Comparison of ENCODE assay signal across 24 cellular contexts in the genomic region with DNA sequence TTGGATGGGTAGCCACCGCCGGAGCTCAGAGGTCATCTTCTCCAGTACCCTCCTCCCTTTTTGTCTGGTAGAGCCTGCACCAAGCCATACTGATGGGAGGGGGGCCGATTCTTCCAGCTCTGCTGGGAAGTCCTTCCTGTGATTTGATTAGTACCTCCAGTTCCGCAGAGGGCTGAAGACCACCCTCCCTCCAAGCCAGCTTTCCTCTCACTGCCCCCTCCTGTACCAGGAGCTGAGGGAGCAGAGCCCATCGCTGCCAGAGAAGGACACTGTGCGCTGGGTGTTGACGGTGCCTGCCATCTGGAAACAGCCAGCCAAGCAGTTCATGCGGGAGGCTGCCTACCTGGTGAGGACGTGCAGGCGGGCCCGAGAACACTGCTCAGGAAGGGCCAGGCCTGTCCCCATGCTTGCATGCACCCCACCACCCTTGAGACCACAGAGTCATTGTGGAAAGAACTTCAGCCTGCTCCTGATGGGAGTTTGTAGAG. TPM values are rescaled to one million over a fixed set of nuclear protein-coding genes. Genes with fewer than 3 reads are reported as not detected.
DNase-seq lines count a peak whose midpoint lies in the region; ATAC-seq, FAIRE-seq and TF ChIP-seq lines count a peak whose summit lies in the region.
"Had no signal": no experiment of that assay in that cellular context is flagged by ENCODE, and none has a peak within 500 bp of the region (broad histone marks: within the 10 kb centered on the region; RNA-seq: fewer than 3 reads in every experiment).

No MANE protein-coding gene starts in this region.

- H3K79me2 ChIP-seq in HepG2 (ENCODE audit: insufficient read depth, low read length), result no peaks in the 10 kb centered on the region

- H3K4me2 ChIP-seq in HepG2 (ENCODE audit: low read depth, low read length), result peak overlapping the region; percentile 69

- BruUV-seq in HepG2 (replicated peaks; lab: Mats Ljungman, UMichigan), result no TSS peak

- H4K20me1 ChIP-seq in HepG2 (ENCODE audit: insufficient read depth, low read length), result no peaks in the 10 kb centered on the region

- no peak overlapping the region for H3K27ac Mint-ChIP-seq in WTC11
- H3K27ac Mint-ChIP-seq in stimulated activated naive B cell treated with anti-CD40 and anti-IgM and Interleukin-4, amounts not matched to agents 10 μg/mL and 1 μg/mL and 100 μg/mL, for 72 hours, result no peak overlapping the region
- H3K27ac Mint-ChIP-seq: activated CD4-positive, alpha-beta T cell treated with anti-CD3 and anti-CD28 coated beads for 36 hours; activated T-cell treated with anti-CD3 and anti-CD28 coated beads, Interleukin-2, amount 50 U/mL, for 24 hours; T-helper 1 cell treated with Interleukin-12 subunit alpha and Interleukin-12 subunit beta and Interleukin-4 antibody, amounts not matched to agents 30 μg/mL and 1 μg/mL, for 36 hours had no signal

- H3K27me3 Mint-ChIP-seq in WTC11 (ENCODE audit: low read depth), result peaks cover 51% of the 10 kb centered on the region
- peaks cover 36 to 47% of the 10 kb centered on the region in 2 donors for H3K27me3 Mint-ChIP-seq in stimulated activated naive B cell treated with anti-CD40 and anti-IgM and Interleukin-4, amounts not matched to agents 10 μg/mL and 1 μg/mL and 100 μg/mL, for 72 hours

- no peak overlapping the region for H2AFZ ChIP-seq in HepG2 (ENCODE audit: low read length)

- peaks cover 18% of the 10 kb centered on the region for H3K4me1 Mint-ChIP-seq in WTC11
- peaks cover 10 to 16% of the 10 kb centered on the region in 2 donors for H3K4me1 Mint-ChIP-seq in stimulated activated naive B cell treated with anti-CD40 and anti-IgM and Interleukin-4, amounts not matched to agents 10 μg/mL and 1 μg/mL and 100 μg/mL, for 72 hours

- H3K27me3 ChIP-seq in HepG2 (ENCODE audit: control insufficient read depth in 1 of 2, insufficient read depth in 2 of 2, low read length in 2 of 2) (peaks cover 10 to 47% of the 10 kb centered on the region in 2 experiments; a peak in 4 of 5 replicates), right lobe of liver (peaks cover 0 to 4% of the 10 kb centered on the region in 2 donors)
- H3K27me3 ChIP-seq: uterus had no signal

- TF ChIP-seq CTCF in HepG2 (CRISPR knock-in tag; IDR thresholded peaks at IDR 0.05), result no peak
- TF ChIP-seq CTCF in right lobe of liver (IDR thresholded peaks at IDR 0.05), result no peak
- TF ChIP-seq CTCF in WTC11 (IDR thresholded peaks at IDR 0.05), result no peak

- H3K9ac ChIP-seq in HepG2 (ENCODE audit: insufficient read depth, low read depth, low read length), result no peak overlapping the region

- H3K36me3 Mint-ChIP-seq in WTC11, result peaks cover 1% of the 10 kb centered on the region; the same call in 1 of the 2 replicates
- no peaks in the 10 kb centered on the region for H3K36me3 Mint-ChIP-seq in stimulated activated naive B cell treated with anti-CD40 and anti-IgM and Interleukin-4, amounts not matched to agents 10 μg/mL and 1 μg/mL and 100 μg/mL, for 72 hours

- WGBS in HepG2 (ENCODE audit: low lambda C conversion rate), result 18% methylated on average over 9 of the region's 11 CpGs
- 67% methylated on average over 11 of the region's 11 CpGs for WGBS in right lobe of liver (ENCODE audit: insufficient coverage, low coverage, low lambda C conversion rate, missing lambda C conversion rate)

- H3K9me3 Mint-ChIP-seq in WTC11, result no peaks in the 10 kb centered on the region
- H3K9me3 Mint-ChIP-seq in stimulated activated naive B cell treated with anti-CD40 and anti-IgM and Interleukin-4, amounts not matched to agents 10 μg/mL and 1 μg/mL and 100 μg/mL, for 72 hours, result peaks cover 0 to 1% of the 10 kb centered on the region in 2 donors
- H3K9me3 Mint-ChIP-seq: activated T-cell treated with anti-CD3 and anti-CD28 coated beads, Interleukin-2, amount 50 U/mL, for 24 hours; T-helper 1 cell treated with Interleukin-12 subunit alpha and Interleukin-12 subunit beta and Interleukin-4 antibody, amounts not matched to agents 30 μg/mL and 1 μg/mL, for 36 hours had no signal

- TF ChIP-seq RAD21 in HepG2 (CRISPR knock-in tag; IDR thresholded peaks at IDR 0.05), result no peak

- POLR2A ChIA-PET in HepG2 (lab: Yijun Ruan, JAX), result interaction anchor here (0.6 to 2.3 kb wide), 9 partner anchors 10 to 85 kb away, joined by 3 to 10 read pairs (median 4); partner anchors contain the start of genes ADISSP, AP5S1 and SPEF1
- POLR2A ChIA-PET in WTC11 (lab: Charles Lee), result interaction anchor here (0.8 to 1.5 kb wide), 3 partner anchors 13 to 22 kb away, joined by 3 to 13 read pairs (median 3); partner anchors contain the start of gene ADISSP

- intact Hi-C loops in HepG2 (cut with micrococcal nuclease; ENCODE audit: unreplicated experiment) (no loop called here), right lobe of liver (cut with DNase I) (no loop called here)

- H3K27ac ChIP-seq in HepG2 (ENCODE audit: extremely low read length, insufficient read depth, low read length), result no peak overlapping the region
- H3K27ac ChIP-seq in right lobe of liver, result no peak overlapping the region
- H3K27ac ChIP-seq: body of pancreas, C4-2B, neutrophil, SK-N-MC, skin epidermis, uterus had no signal

- no peaks in the 10 kb centered on the region for H3K9me3 ChIP-seq in HepG2 (ENCODE audit: low read length)
- H3K9me3 ChIP-seq in right lobe of liver, result no peaks in the 10 kb centered on the region
- H3K9me3 ChIP-seq in iPS-18c (ENCODE audit: control insufficient read depth, insufficient read depth, low read length), result peaks cover 2% of the 10 kb centered on the region
- H3K9me3 ChIP-seq: body of pancreas, heart left ventricle, neutrophil, uterus had no signal

- TF ChIP-seq EP300 in HepG2 (IDR thresholded peaks at IDR 0.05; ENCODE audit: low read depth in 2 of 2, low read length in 2 of 2) (no peak), HepG2 (CRISPR knock-in tag; IDR thresholded peaks at IDR 0.05; ENCODE audit: borderline replicate concordance) (no peak)

- DNase-seq in HepG2 (ENCODE audit: low spot score) (no peak), right lobe of liver (no peak), WTC11 (ENCODE audit: low spot score) (no peak), iPS-NIHi11 (ENCODE audit: low spot score) (no peak)
- no peak for DNase-seq in stimulated activated naive B cell treated with anti-CD40 and anti-IgM and Interleukin-4, amounts not matched to agents 10 μg/mL and 1 μg/mL and 100 μg/mL, for 72 hours
- no peak for DNase-seq in activated CD8-positive, alpha-beta memory T cell treated with anti-CD3 and anti-CD28 coated beads, Interleukin-2, amount 50 U/mL, for 48 hours
- DNase-seq: NCI-H1436 treated with DMSO at 0.1 percent for 48 hours had no signal

- peak overlapping the region; percentile 89 for H3K4me3 Mint-ChIP-seq in WTC11
- H3K4me3 Mint-ChIP-seq in stimulated activated naive B cell treated with anti-CD40 and anti-IgM and Interleukin-4, amounts not matched to agents 10 μg/mL and 1 μg/mL and 100 μg/mL, for 72 hours, result peak overlapping the region; percentile 22 to 44
- H3K4me3 Mint-ChIP-seq: activated T-cell treated with anti-CD3 and anti-CD28 coated beads, Interleukin-2, amount 50 U/mL, for 24 hours had no signal

- in situ Hi-C loops in HepG2 (cut with HindIII; ENCODE audit: extremely low pct_ligation_motif_present, low pct_unique_long_range_greater_than_20kb), result no loop called here

- ATAC-seq in HepG2 (no peak), right lobe of liver (no peak), WTC11 (peak; percentile 0; the same call in 1 of the 2 replicates), GM19328 (IDR thresholded peaks at IDR 0.05; ENCODE audit: unreplicated experiment) (no peak)
- no peak for ATAC-seq in stimulated activated naive B cell treated with anti-CD40 and anti-IgM and Interleukin-4, amounts not matched to agents 10 μg/mL and 1 μg/mL and 100 μg/mL, for 72 hours (replicated peaks)

- H3K4me1 ChIP-seq in HepG2 (ENCODE audit: insufficient read depth, low read length), result peaks cover 56% of the 10 kb centered on the region
- H3K4me1 ChIP-seq in right lobe of liver, result peaks cover 0 to 6% (median 0%) of the 10 kb centered on the region in 4 donors
- H3K4me1 ChIP-seq: uterus had no signal

- TF ChIP-seq POLR2A in HepG2 (IDR thresholded peaks at IDR 0.05; ENCODE audit: insufficient read depth in 1 of 2, low read depth in 2 of 2, low read length in 2 of 2), result no peak
- TF ChIP-seq POLR2A in right lobe of liver (IDR thresholded peaks at IDR 0.05), result no peak

- CTCF ChIA-PET in HepG2 (lab: Yijun Ruan, JAX; ENCODE audit: low intra/inter-chr PET ratio, low total read pairs), result no interaction called here
- CTCF ChIA-PET in WTC11 (lab: Charles Lee), result interaction anchor here (0.5 to 2.8 kb wide), 33 partner anchors 9 to 339 kb away, joined by 3 to 28 read pairs (median 5); partner anchors contain the start of genes ADISSP, AP5S1, CENPB and HSPA12B

- H3K4me3 ChIP-seq in HepG2 (replicated peaks in 1 of 3; ENCODE audit: insufficient read depth in 1 of 3, low read depth in 2 of 3, low read length in 3 of 3), result peak overlapping the region in 1 of 3 experiments; percentile 64; a peak in 1 of 6 replicates
- no peak overlapping the region for H3K4me3 ChIP-seq in right lobe of liver
- peak overlapping the region; percentile 44 for H3K4me3 ChIP-seq in iPS-18c (ENCODE audit: insufficient read depth, low read depth, low read length)
- H3K4me3 ChIP-seq: body of pancreas, lung, SK-N-MC, skin epidermis, uterus had no signal

- FAIRE-seq in HepG2 (lab: Jason Lieb, UNC), result no peak

- no peaks in the 10 kb centered on the region for H3K36me3 ChIP-seq in HepG2 (replicated peaks in 1 of 2; ENCODE audit: control insufficient read depth in 1 of 2, insufficient read depth in 2 of 2, low read length in 2 of 2)
- H3K36me3 ChIP-seq in right lobe of liver, result no peaks in the 10 kb centered on the region
- H3K36me3 ChIP-seq: uterus had no signal

RNA-seq across cellular contexts. Expression of gene HSPA12B, which starts 13.2 kb away (rescaled TPM):
- total RNA-seq in HepG2 (2016; rRNA removed; fragmentation: Illumina TruSeq; extraction: Trizol), result not detected in 2 replicates
- total RNA-seq in HepG2 (2016; cell fraction: cytosol; rRNA removed; fragmentation: Illumina TruSeq; extraction: Trizol; ENCODE audit: low read depth), result not detected in 2 replicates
- total RNA-seq in HepG2 (2016; cell fraction: insoluble cytoplasmic fraction; rRNA removed; fragmentation: Illumina TruSeq; extraction: Trizol), result not detected in 2 replicates
- total RNA-seq in HepG2 (2016; cell fraction: membrane; rRNA removed; fragmentation: Illumina TruSeq; extraction: Trizol), result not detected in 2 replicates
- total RNA-seq in HepG2 (2016; cell fraction: nucleus; rRNA removed; fragmentation: Illumina TruSeq; extraction: Trizol), result not detected in 2 replicates
- polyA plus RNA-seq in HepG2 (2011; rRNA removed), result 0.01 TPM in 2 replicates
- 0.03 and 0.04 TPM in 2 replicates for polyA plus RNA-seq in HepG2 (2011; cell fraction: cytosol; rRNA removed)
- 0.14 and 0.17 TPM in 2 replicates for polyA plus RNA-seq in HepG2 (2011; cell fraction: nucleus; rRNA removed)
- polyA plus RNA-seq in HepG2 (2012), result 0.90 and 1.9 TPM in 2 replicates
- polyA plus RNA-seq in HepG2 (2016; cell fraction: cytosol; fragmentation: Illumina TruSeq; extraction: Trizol; ENCODE audit: low read depth), result not detected in 2 replicates
- polyA plus RNA-seq in HepG2 (2016; cell fraction: insoluble cytoplasmic fraction; fragmentation: Illumina TruSeq; extraction: Trizol; ENCODE audit: low read depth), result not detected in 2 replicates
- not detected in 2 replicates for polyA plus RNA-seq in HepG2 (2016; cell fraction: membrane; fragmentation: Illumina TruSeq; extraction: Trizol; ENCODE audit: low read depth)
- polyA plus RNA-seq in HepG2 (2016; cell fraction: nucleus; fragmentation: Illumina TruSeq; extraction: Trizol; ENCODE audit: insufficient read depth, low read depth), result not detected in 2 replicates
- 0.10 TPM in 1 of 2 replicates, not detected in the other for polyA minus RNA-seq in HepG2 (2011; rRNA and poly(A)+ RNA removed; ENCODE audit: low replicate concordance)
- polyA minus RNA-seq in HepG2 (2011; cell fraction: cytosol; rRNA and poly(A)+ RNA removed), result not detected in 2 replicates
- 0.13 TPM in 1 of 2 replicates, not detected in the other for polyA minus RNA-seq in HepG2 (2011; cell fraction: nucleus; rRNA and poly(A)+ RNA removed)
- total RNA-seq in right lobe of liver, result 1 to 10 TPM in 3 of 6 experiments, under 1 TPM in 3; 0.46 to 2.2 (median 0.97) TPM
- total RNA-seq in WTC11 (2021), result 6.3 to 8.5 TPM (median 8.2 TPM) in 3 replicates
- total RNA-seq: activated CD4-positive, alpha-beta T cell treated with anti-CD3 and anti-CD28 coated beads for 36 hours had no signal
- polyA plus RNA-seq: keratinocyte had no signal

RNA-seq across cellular contexts. Expression of gene ADISSP, which starts 21.8 kb away (rescaled TPM):
- 70.0 and 90.6 TPM in 2 replicates for total RNA-seq in HepG2 (2016; rRNA removed; fragmentation: Illumina TruSeq; extraction: Trizol)
- 120 and 149 TPM in 2 replicates for total RNA-seq in HepG2 (2016; cell fraction: cytosol; rRNA removed; fragmentation: Illumina TruSeq; extraction: Trizol; ENCODE audit: low read depth)
- 67.4 and 89.2 TPM in 2 replicates for total RNA-seq in HepG2 (2016; cell fraction: insoluble cytoplasmic fraction; rRNA removed; fragmentation: Illumina TruSeq; extraction: Trizol)
- total RNA-seq in HepG2 (2016; cell fraction: membrane; rRNA removed; fragmentation: Illumina TruSeq; extraction: Trizol), result 165 and 207 TPM in 2 replicates
- 43.5 and 46.5 TPM in 2 replicates for total RNA-seq in HepG2 (2016; cell fraction: nucleus; rRNA removed; fragmentation: Illumina TruSeq; extraction: Trizol)
- polyA plus RNA-seq in HepG2 (2011; rRNA removed), result 38.3 and 51.7 TPM in 2 replicates
- polyA plus RNA-seq in HepG2 (2011; cell fraction: cytosol; rRNA removed), result 41.7 and 67.3 TPM in 2 replicates
- polyA plus RNA-seq in HepG2 (2011; cell fraction: nucleus; rRNA removed), result 36.2 and 38.2 TPM in 2 replicates
- polyA plus RNA-seq in HepG2 (2012), result 37.4 and 38.4 TPM in 2 replicates
- polyA plus RNA-seq in HepG2 (2016; cell fraction: cytosol; fragmentation: Illumina TruSeq; extraction: Trizol; ENCODE audit: low read depth), result 210 and 248 TPM in 2 replicates
- polyA plus RNA-seq in HepG2 (2016; cell fraction: insoluble cytoplasmic fraction; fragmentation: Illumina TruSeq; extraction: Trizol; ENCODE audit: low read depth), result 96.6 and 129 TPM in 2 replicates
- polyA plus RNA-seq in HepG2 (2016; cell fraction: membrane; fragmentation: Illumina TruSeq; extraction: Trizol; ENCODE audit: low read depth), result 249 and 277 TPM in 2 replicates
- polyA plus RNA-seq in HepG2 (2016; cell fraction: nucleus; fragmentation: Illumina TruSeq; extraction: Trizol; ENCODE audit: insufficient read depth, low read depth), result 90.0 and 101 TPM in 2 replicates
- polyA minus RNA-seq in HepG2 (2011; rRNA and poly(A)+ RNA removed; ENCODE audit: low replicate concordance), result 32.0 and 63.5 TPM in 2 replicates
- 30.2 and 38.4 TPM in 2 replicates for polyA minus RNA-seq in HepG2 (2011; cell fraction: cytosol; rRNA and poly(A)+ RNA removed)
- 15.2 and 15.3 TPM in 2 replicates for polyA minus RNA-seq in HepG2 (2011; cell fraction: nucleus; rRNA and poly(A)+ RNA removed)
- 10 to 100 TPM in 3 of 6 experiments, 1 to 10 TPM in 3; 9.6 to 11.7 (median 9.9) TPM for total RNA-seq in right lobe of liver
- 109 to 129 TPM (median 113 TPM) in 3 replicates for total RNA-seq in WTC11 (2021)

RNA-seq across cellular contexts. Expression of gene SIGLEC1, which starts 33.3 kb away (rescaled TPM):
- not detected in 2 replicates for total RNA-seq in HepG2 (2016; rRNA removed; fragmentation: Illumina TruSeq; extraction: Trizol)
- not detected in 2 replicates for total RNA-seq in HepG2 (2016; cell fraction: cytosol; rRNA removed; fragmentation: Illumina TruSeq; extraction: Trizol; ENCODE audit: low read depth)
- total RNA-seq in HepG2 (2016; cell fraction: insoluble cytoplasmic fraction; rRNA removed; fragmentation: Illumina TruSeq; extraction: Trizol), result not detected in 2 replicates
- not detected in 2 replicates for total RNA-seq in HepG2 (2016; cell fraction: membrane; rRNA removed; fragmentation: Illumina TruSeq; extraction: Trizol)
- total RNA-seq in HepG2 (2016; cell fraction: nucleus; rRNA removed; fragmentation: Illumina TruSeq; extraction: Trizol), result not detected in 2 replicates
- 0.01 TPM in 1 of 2 replicates, not detected in the other for polyA plus RNA-seq in HepG2 (2011; rRNA removed)
- polyA plus RNA-seq in HepG2 (2011; cell fraction: cytosol; rRNA removed), result not detected in 2 replicates
- polyA plus RNA-seq in HepG2 (2011; cell fraction: nucleus; rRNA removed), result 0.03 and 0.10 TPM in 2 replicates
- 0.01 TPM in 1 of 2 replicates, not detected in the other for polyA plus RNA-seq in HepG2 (2012)
- polyA plus RNA-seq in HepG2 (2016; cell fraction: cytosol; fragmentation: Illumina TruSeq; extraction: Trizol; ENCODE audit: low read depth), result not detected in 2 replicates
- not detected in 2 replicates for polyA plus RNA-seq in HepG2 (2016; cell fraction: insoluble cytoplasmic fraction; fragmentation: Illumina TruSeq; extraction: Trizol; ENCODE audit: low read depth)
- not detected in 2 replicates for polyA plus RNA-seq in HepG2 (2016; cell fraction: membrane; fragmentation: Illumina TruSeq; extraction: Trizol; ENCODE audit: low read depth)
- not detected in 2 replicates for polyA plus RNA-seq in HepG2 (2016; cell fraction: nucleus; fragmentation: Illumina TruSeq; extraction: Trizol; ENCODE audit: insufficient read depth, low read depth)
- 0.05 TPM in 1 of 2 replicates, not detected in the other for polyA minus RNA-seq in HepG2 (2011; rRNA and poly(A)+ RNA removed; ENCODE audit: low replicate concordance)
- not detected in 2 replicates for polyA minus RNA-seq in HepG2 (2011; cell fraction: cytosol; rRNA and poly(A)+ RNA removed)
- under 0.01 TPM in 1 of 2 replicates, not detected in the other for polyA minus RNA-seq in HepG2 (2011; cell fraction: nucleus; rRNA and poly(A)+ RNA removed)
- total RNA-seq in right lobe of liver, result 10 to 100 TPM in 2 of 6 experiments, 1 to 10 TPM in 4; 2.6 to 13.9 (median 5.7) TPM
- 0.04 to 0.11 TPM in 2 of 3 replicates, not detected in the other for total RNA-seq in WTC11 (2021)
- total RNA-seq: activated CD4-positive, alpha-beta T cell treated with anti-CD3 and anti-CD28 coated beads for 36 hours; chondrocyte; Daoy; pulmonary artery endothelial cell had no signal
- polyA plus RNA-seq: keratinocyte had no signal

RNA-seq across cellular contexts. Expression of gene SPEF1, which starts 35.5 kb away (rescaled TPM):
- 0.27 and 0.32 TPM in 2 replicates for total RNA-seq in HepG2 (2016; rRNA removed; fragmentation: Illumina TruSeq; extraction: Trizol)
- total RNA-seq in HepG2 (2016; cell fraction: cytosol; rRNA removed; fragmentation: Illumina TruSeq; extraction: Trizol; ENCODE audit: low read depth), result not detected in 2 replicates
- total RNA-seq in HepG2 (2016; cell fraction: insoluble cytoplasmic fraction; rRNA removed; fragmentation: Illumina TruSeq; extraction: Trizol), result 0.15 and 0.22 TPM in 2 replicates
- total RNA-seq in HepG2 (2016; cell fraction: membrane; rRNA removed; fragmentation: Illumina TruSeq; extraction: Trizol), result 0.17 and 0.22 TPM in 2 replicates
- 0.40 TPM in 1 of 2 replicates, not detected in the other for total RNA-seq in HepG2 (2016; cell fraction: nucleus; rRNA removed; fragmentation: Illumina TruSeq; extraction: Trizol)
- 0.05 and 0.11 TPM in 2 replicates for polyA plus RNA-seq in HepG2 (2011; rRNA removed)
- 0.08 TPM in 1 of 2 replicates, not detected in the other for polyA plus RNA-seq in HepG2 (2011; cell fraction: cytosol; rRNA removed)
- polyA plus RNA-seq in HepG2 (2011; cell fraction: nucleus; rRNA removed), result 0.45 and 0.84 TPM in 2 replicates
- 0.11 TPM in 1 of 2 replicates, not detected in the other for polyA plus RNA-seq in HepG2 (2012)
- polyA plus RNA-seq in HepG2 (2016; cell fraction: cytosol; fragmentation: Illumina TruSeq; extraction: Trizol; ENCODE audit: low read depth), result 0.17 and 0.22 TPM in 2 replicates
- polyA plus RNA-seq in HepG2 (2016; cell fraction: insoluble cytoplasmic fraction; fragmentation: Illumina TruSeq; extraction: Trizol; ENCODE audit: low read depth), result 0.24 and 0.25 TPM in 2 replicates
- polyA plus RNA-seq in HepG2 (2016; cell fraction: membrane; fragmentation: Illumina TruSeq; extraction: Trizol; ENCODE audit: low read depth), result 0.20 and 0.42 TPM in 2 replicates
- 0.29 TPM in 1 of 2 replicates, not detected in the other for polyA plus RNA-seq in HepG2 (2016; cell fraction: nucleus; fragmentation: Illumina TruSeq; extraction: Trizol; ENCODE audit: insufficient read depth, low read depth)
- polyA minus RNA-seq in HepG2 (2011; rRNA and poly(A)+ RNA removed; ENCODE audit: low replicate concordance), result 0.08 and 0.14 TPM in 2 replicates
- not detected in 2 replicates for polyA minus RNA-seq in HepG2 (2011; cell fraction: cytosol; rRNA and poly(A)+ RNA removed)
- 0.64 TPM in 1 of 2 replicates, not detected in the other for polyA minus RNA-seq in HepG2 (2011; cell fraction: nucleus; rRNA and poly(A)+ RNA removed)
- total RNA-seq in right lobe of liver, result not detected
- total RNA-seq in WTC11 (2021), result 0.41 to 0.72 TPM (median 0.64 TPM) in 3 replicates
- total RNA-seq: Daoy had no signal

RNA-seq across cellular contexts. Expression of gene CENPB, which starts 40.8 kb away (rescaled TPM):
- total RNA-seq in HepG2 (2016; rRNA removed; fragmentation: Illumina TruSeq; extraction: Trizol) (42.9 and 54.5 TPM in 2 replicates), right lobe of liver (10 to 100 TPM; 27.8 to 43.1 (median 31.6) TPM), WTC11 (2021) (55.3 to 58.7 TPM (median 57.6 TPM) in 3 replicates)
- total RNA-seq in HepG2 (2016; cell fraction: cytosol; rRNA removed; fragmentation: Illumina TruSeq; extraction: Trizol; ENCODE audit: low read depth), result 12.7 and 12.9 TPM in 2 replicates
- total RNA-seq in HepG2 (2016; cell fraction: insoluble cytoplasmic fraction; rRNA removed; fragmentation: Illumina TruSeq; extraction: Trizol), result 42.6 and 53.4 TPM in 2 replicates
- total RNA-seq in HepG2 (2016; cell fraction: membrane; rRNA removed; fragmentation: Illumina TruSeq; extraction: Trizol), result 44.1 and 47.1 TPM in 2 replicates
- total RNA-seq in HepG2 (2016; cell fraction: nucleus; rRNA removed; fragmentation: Illumina TruSeq; extraction: Trizol), result 22.9 and 28.9 TPM in 2 replicates
- 10.4 and 15.6 TPM in 2 replicates for polyA plus RNA-seq in HepG2 (2011; rRNA removed)
- 13.3 and 14.8 TPM in 2 replicates for polyA plus RNA-seq in HepG2 (2011; cell fraction: cytosol; rRNA removed)
- 19.0 and 20.4 TPM in 2 replicates for polyA plus RNA-seq in HepG2 (2011; cell fraction: nucleus; rRNA removed)
- 20.0 and 24.1 TPM in 2 replicates for polyA plus RNA-seq in HepG2 (2012)
- 11.2 and 11.4 TPM in 2 replicates for polyA plus RNA-seq in HepG2 (2016; cell fraction: cytosol; fragmentation: Illumina TruSeq; extraction: Trizol; ENCODE audit: low read depth)
- polyA plus RNA-seq in HepG2 (2016; cell fraction: insoluble cytoplasmic fraction; fragmentation: Illumina TruSeq; extraction: Trizol; ENCODE audit: low read depth), result 37.8 and 42.0 TPM in 2 replicates
- 28.4 and 33.6 TPM in 2 replicates for polyA plus RNA-seq in HepG2 (2016; cell fraction: membrane; fragmentation: Illumina TruSeq; extraction: Trizol; ENCODE audit: low read depth)
- 36.6 and 38.3 TPM in 2 replicates for polyA plus RNA-seq in HepG2 (2016; cell fraction: nucleus; fragmentation: Illumina TruSeq; extraction: Trizol; ENCODE audit: insufficient read depth, low read depth)
- polyA minus RNA-seq in HepG2 (2011; rRNA and poly(A)+ RNA removed; ENCODE audit: low replicate concordance), result 40.5 and 51.2 TPM in 2 replicates
- polyA minus RNA-seq in HepG2 (2011; cell fraction: cytosol; rRNA and poly(A)+ RNA removed), result 17.9 and 18.5 TPM in 2 replicates
- 16.0 and 16.7 TPM in 2 replicates for polyA minus RNA-seq in HepG2 (2011; cell fraction: nucleus; rRNA and poly(A)+ RNA removed)

Comparison
In these comparisons a context has a peak if more than half of its experiments do, and no peak if none do; other contexts are left out.
1. Of the 50 proteins assayed by ChIP-seq in both HepG2 and WTC11: peak only in HepG2: none; only in WTC11: ZNF138; in both: none; in neither: 49.